9 cellular contexts compared by ENCODE assay signal in the genomic region with DNA sequence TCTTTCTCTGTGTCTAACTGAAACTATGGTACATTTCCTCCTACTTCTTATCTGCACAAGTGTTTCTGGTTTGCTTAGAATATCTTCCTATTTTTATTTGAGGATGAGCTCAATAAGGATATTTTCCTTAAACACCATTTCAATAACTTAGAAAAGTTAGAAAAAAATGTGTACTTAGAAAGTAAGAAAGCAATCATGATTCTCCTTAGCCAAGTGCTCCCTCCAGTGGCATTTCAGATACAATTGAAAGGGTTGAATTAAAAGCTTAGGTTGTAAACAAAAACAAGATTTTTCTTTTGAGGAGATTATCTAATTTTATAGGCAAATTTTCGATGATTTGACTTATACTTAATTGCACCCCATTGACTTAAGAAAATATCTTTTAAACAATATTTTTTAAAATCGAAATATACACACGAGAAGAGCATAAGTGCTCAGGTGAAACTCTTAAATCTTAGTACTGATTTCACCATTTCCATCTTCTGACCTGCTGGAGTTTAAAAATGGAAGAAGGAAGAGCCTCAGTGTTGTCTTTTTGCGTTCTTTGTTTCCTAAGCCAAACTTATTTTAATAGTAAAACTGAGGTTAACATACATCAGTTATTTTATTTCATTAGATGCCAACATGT. TPM values are rescaled to one million over a fixed set of nuclear protein-coding genes. Genes with fewer than 3 reads are reported as not detected.
DNase-seq lines count a peak whose midpoint lies in the region; ATAC-seq, FAIRE-seq and TF ChIP-seq lines count a peak whose summit lies in the region.
"Had no signal": no experiment of that assay in that cellular context is flagged by ENCODE, and none has a peak within 500 bp of the region (broad histone marks: within the 10 kb centered on the region; RNA-seq: fewer than 3 reads in every experiment).

No MANE protein-coding gene starts in this region.

- no peak overlapping the region for H2BK15ac ChIP-seq in IMR-90 (ENCODE audit: low read depth, low read length)

- TF ChIP-seq CTCF in IMR-90 (conservative IDR thresholded peaks at IDR 0.05; ENCODE audit: low read depth, low read length) (peak; percentile 77), neural cell (IDR thresholded peaks at IDR 0.05; ENCODE audit: poor library complexity, severe bottlenecking) (peak; percentile 76)

- BruUV-seq in IMR-90 (replicated peaks; lab: Mats Ljungman, UMichigan): no TSS peak

- H3K79me1 ChIP-seq in IMR-90 (ENCODE audit: low read depth in 1 of 2, low read length in 2 of 2): no peaks in the 10 kb centered on the region

- no peaks in the 10 kb centered on the region for H3K9me3 ChIP-seq in IMR-90 (ENCODE audit: control insufficient read depth, insufficient read depth, low read length)
- no peaks in the 10 kb centered on the region for H3K9me3 ChIP-seq in neural cell (ENCODE audit: low read length)
- H3K9me3 ChIP-seq: BLaER1 treated with 17β-estradiol and CSF1 and Interleukin-3, amounts not matched to agents 10 nM and 100 nM had no signal

- no peak overlapping the region for H4K91ac ChIP-seq in IMR-90 (ENCODE audit: insufficient read depth, low read depth, low read length)

- H4K20me1 ChIP-seq in IMR-90 (ENCODE audit: insufficient read depth, low read length) (no peaks in the 10 kb centered on the region), neural cell (ENCODE audit: insufficient read depth) (no peaks in the 10 kb centered on the region)
- H4K20me1 ChIP-seq: BLaER1 treated with 17β-estradiol and CSF1 and Interleukin-3, amounts not matched to agents 10 nM and 100 nM had no signal

- no peak overlapping the region for H2BK20ac ChIP-seq in IMR-90 (ENCODE audit: low read depth, low read length)

- H3K27ac ChIP-seq in IMR-90 (ENCODE audit: insufficient read depth, low read length) (no peak overlapping the region), neural cell (ENCODE audit: low read length) (no peak overlapping the region)
- H3K27ac ChIP-seq: BLaER1 treated with 17β-estradiol and CSF1 and Interleukin-3, amounts not matched to agents 10 nM and 100 nM had no signal

- no CpG with 5 or more reads among the region's 4 CpGs for WGBS in IMR-90 (ENCODE audit: extremely low coverage in 2 of 2, insufficient read length in 1 of 2), 2 experiments

- H3K9me1 ChIP-seq in IMR-90 (ENCODE audit: insufficient read depth, low read length): no peaks in the 10 kb centered on the region

- intact Hi-C loops in IMR-90 (cut with micrococcal nuclease): loop anchor here (1.0 to 10.0 kb wide), 6 partner anchors 146 to 1640 kb away; no protein-coding TSS in a partner anchor

- H3K23ac ChIP-seq in IMR-90 (ENCODE audit: low read depth, low read length): no peak overlapping the region

- peak; percentile 96 for FAIRE-seq in endometrium (lab: Jason Lieb, UNC)

- H3K14ac ChIP-seq in IMR-90 (replicated peaks; ENCODE audit: low read depth, low read length): no peak overlapping the region

- no peaks in the 10 kb centered on the region; the same call in 1 of the 2 replicates for H3K4me1 ChIP-seq in IMR-90 (ENCODE audit: control insufficient read depth, insufficient read depth, low read length)

- H3K56ac ChIP-seq in IMR-90 (ENCODE audit: extremely low read depth, insufficient read depth, low read length): no peak overlapping the region

- in situ Hi-C loops in IMR-90 (cut with MboI; ENCODE audit: low sequenced_read_pairs): loop anchor here (10.0 kb wide), 1 partner anchor 1568 kb away; no protein-coding TSS in a partner anchor

- H3K4me3 ChIP-seq in IMR-90 (ENCODE audit: insufficient read depth, low read depth, low read length) (no peak overlapping the region), neural cell (ENCODE audit: low read length) (no peak overlapping the region)
- H3K4me3 ChIP-seq: BLaER1 treated with 17β-estradiol and CSF1 and Interleukin-3, amounts not matched to agents 10 nM and 100 nM had no signal

- H3K18ac ChIP-seq in IMR-90 (ENCODE audit: low read depth, low read length): no peak overlapping the region

- no peak overlapping the region for H4K8ac ChIP-seq in IMR-90 (ENCODE audit: low read depth in 2 of 2, low read length in 2 of 2)

- H3K4me2 ChIP-seq in IMR-90 (ENCODE audit: low read depth, low read length) (no peak overlapping the region), neural cell (ENCODE audit: low read length) (no peak overlapping the region)
- H3K4me2 ChIP-seq: BLaER1 treated with 17β-estradiol and CSF1 and Interleukin-3, amounts not matched to agents 10 nM and 100 nM had no signal

- H2BK5ac ChIP-seq in IMR-90 (ENCODE audit: low read depth, low read length, poor library complexity, severe bottlenecking): no peak overlapping the region

- no peaks in the 10 kb centered on the region for H3K36me3 ChIP-seq in IMR-90 (ENCODE audit: control insufficient read depth, insufficient read depth, low read length)
- no peaks in the 10 kb centered on the region for H3K36me3 ChIP-seq in neural cell (ENCODE audit: insufficient read depth, low read length)
- H3K36me3 ChIP-seq: BLaER1 treated with 17β-estradiol and CSF1 and Interleukin-3, amounts not matched to agents 10 nM and 100 nM had no signal

- peak; percentile 54 for ATAC-seq in IMR-90 (ENCODE audit: low read depth)
- ATAC-seq in GM19324 (IDR thresholded peaks at IDR 0.05; ENCODE audit: low FRiP score, unreplicated experiment): no peak
- ATAC-seq in HG03378 (IDR thresholded peaks at IDR 0.05; ENCODE audit: unreplicated experiment): no peak

- POLR2A ChIA-PET in IMR-90 (lab: Charles Lee; ENCODE audit: unreplicated experiment): interaction anchor here (1.5 kb wide), 1 partner anchor 145 kb away, joined by 3 read pairs; no protein-coding TSS in a partner anchor

- TF ChIP-seq EP300 in neural cell (conservative IDR thresholded peaks at IDR 0.05; ENCODE audit: poor library complexity, severe bottlenecking): no peak

- H3K9ac ChIP-seq in IMR-90 (ENCODE audit: low read depth, low read length) (no peak overlapping the region), neural cell (ENCODE audit: low read length) (no peak overlapping the region)
- H3K9ac ChIP-seq: BLaER1 treated with 17β-estradiol and CSF1 and Interleukin-3, amounts not matched to agents 10 nM and 100 nM had no signal

- no peak overlapping the region for H3K4ac ChIP-seq in IMR-90 (ENCODE audit: low read depth, low read length)

- TF ChIP-seq POLR2A in IMR-90 (IDR thresholded peaks at IDR 0.05; ENCODE audit: low read depth, low read length): no peak

- H2AK5ac ChIP-seq in IMR-90 (ENCODE audit: low read depth, low read length): no peak overlapping the region

- H3K27me3 ChIP-seq in IMR-90 (ENCODE audit: control insufficient read depth, insufficient read depth, low read length) (peaks cover 2% of the 10 kb centered on the region; the same call in 1 of the 2 replicates), neural cell (ENCODE audit: insufficient read depth, low read depth, low read length) (no peaks in the 10 kb centered on the region)
- H3K27me3 ChIP-seq: BLaER1 treated with 17β-estradiol and CSF1 and Interleukin-3, amounts not matched to agents 10 nM and 100 nM had no signal

- peak; percentile 3 for DNase-seq in NCI-H1436 (lab: John Stamatoyannopoulos, UW)
- no peak for DNase-seq in NCI-H1436 treated with DMSO at 0.1 percent for 48 hours (lab: John Stamatoyannopoulos, UW)
- DNase-seq in IMR-90: peak; percentile 77
- peak; percentile 54 for DNase-seq in RPMI7951 (ENCODE audit: low read depth)

- no peak overlapping the region for H2AK9ac ChIP-seq in IMR-90 (replicated peaks; ENCODE audit: low read depth, low read length, poor library complexity)

- TF ChIP-seq RAD21 in IMR-90 (IDR thresholded peaks at IDR 0.05; ENCODE audit: low read length) (peak; percentile 88), neural cell (conservative IDR thresholded peaks at IDR 0.05) (peak; percentile 84)

- no peak overlapping the region for H2BK120ac ChIP-seq in IMR-90 (ENCODE audit: low read depth, low read length)

- no peak overlapping the region for H4K5ac ChIP-seq in IMR-90 (ENCODE audit: low read depth, low read length)

- dilution Hi-C loops in IMR-90 (cut with HindIII; ENCODE audit: low sequenced_read_pairs, unreplicated experiment): no loop called here

- no peaks in the 10 kb centered on the region for H3F3A ChIP-seq in neural cell (ENCODE audit: insufficient read depth, low read length, poor library complexity, severe bottlenecking)

- H3K79me2 ChIP-seq in neural cell (replicated peaks; ENCODE audit: insufficient read depth, low read length): no peaks in the 10 kb centered on the region

- H3K9me2 ChIP-seq in neural cell (ENCODE audit: insufficient read depth, low read length): no peaks in the 10 kb centered on the region

- H2AFZ ChIP-seq in IMR-90 (replicated peaks; ENCODE audit: low read length, poor library complexity) (no peak overlapping the region), neural cell (ENCODE audit: low read depth, low read length) (no peak overlapping the region)

- CTCF ChIA-PET in IMR-90 (lab: Yijun Ruan, JAX): interaction anchor here (0.6 to 1.9 kb wide), 14 partner anchors 8 to 1641 kb away, joined by 3 to 23 read pairs (median 5); no protein-coding TSS in a partner anchor

TF ChIP-seq in IMR-90, 13 proteins besides CTCF, POLR2A, EP300 and RAD21 (continues in another document):
- TF ChIP-seq CHD1 (IDR thresholded peaks at IDR 0.05; ENCODE audit: low read depth, low read length) (no peak), RCOR1 (IDR thresholded peaks at IDR 0.05; ENCODE audit: insufficient replicate concordance, low read length) (no peak), MAZ (IDR thresholded peaks at IDR 0.05; ENCODE audit: borderline replicate concordance, low read depth, low read length) (no peak), SMC3 (IDR thresholded peaks at IDR 0.05; ENCODE audit: low read depth, low read length) (peak; percentile 92)

TF ChIP-seq in neural cell, 6 proteins besides CTCF, POLR2A, EP300 and RAD21 (continues in another document):
- TF ChIP-seq SMC3 (conservative IDR thresholded peaks at IDR 0.05; ENCODE audit: poor library complexity): peak; percentile 84

RNA-seq across cellular contexts. Expression of a gene that starts 26.9 kb away (rescaled TPM):
- total RNA-seq in IMR-90 (2012; rRNA removed): not detected in 2 replicates
- polyA plus RNA-seq in IMR-90 (2012; rRNA removed) (not detected in 2 replicates), neural cell (not detected in 2 replicates)
- polyA plus RNA-seq in IMR-90 (2012; cell fraction: cytosol; rRNA removed): not detected in 2 replicates
- not detected in 2 replicates for polyA plus RNA-seq in IMR-90 (2012; cell fraction: nucleus; rRNA removed; ENCODE audit: low replicate concordance)
- not detected in 2 replicates for total RNA-seq in RPMI7951 (2014; rRNA removed; shearing (Covaris generic))
- polyA minus RNA-seq in neural cell: not detected in 2 replicates

RNA-seq across cellular contexts. Expression of a gene that starts 50.8 kb away (rescaled TPM):
- total RNA-seq in IMR-90 (2012; rRNA removed): 13.4 and 43.0 TPM in 2 replicates
- polyA plus RNA-seq in IMR-90 (2012; rRNA removed) (47.9 and 49.5 TPM in 2 replicates), neural cell (31.1 and 35.4 TPM in 2 replicates)
- polyA plus RNA-seq in IMR-90 (2012; cell fraction: cytosol; rRNA removed): 28.6 and 46.1 TPM in 2 replicates
- 17.1 and 47.4 TPM in 2 replicates for polyA plus RNA-seq in IMR-90 (2012; cell fraction: nucleus; rRNA removed; ENCODE audit: low replicate concordance)
- 128 and 131 TPM in 2 replicates for total RNA-seq in RPMI7951 (2014; rRNA removed; shearing (Covaris generic))
- polyA minus RNA-seq in neural cell: 10.2 and 17.9 TPM in 2 replicates
